ENCODE assay signal across 9 cellular contexts in the genomic region with DNA sequence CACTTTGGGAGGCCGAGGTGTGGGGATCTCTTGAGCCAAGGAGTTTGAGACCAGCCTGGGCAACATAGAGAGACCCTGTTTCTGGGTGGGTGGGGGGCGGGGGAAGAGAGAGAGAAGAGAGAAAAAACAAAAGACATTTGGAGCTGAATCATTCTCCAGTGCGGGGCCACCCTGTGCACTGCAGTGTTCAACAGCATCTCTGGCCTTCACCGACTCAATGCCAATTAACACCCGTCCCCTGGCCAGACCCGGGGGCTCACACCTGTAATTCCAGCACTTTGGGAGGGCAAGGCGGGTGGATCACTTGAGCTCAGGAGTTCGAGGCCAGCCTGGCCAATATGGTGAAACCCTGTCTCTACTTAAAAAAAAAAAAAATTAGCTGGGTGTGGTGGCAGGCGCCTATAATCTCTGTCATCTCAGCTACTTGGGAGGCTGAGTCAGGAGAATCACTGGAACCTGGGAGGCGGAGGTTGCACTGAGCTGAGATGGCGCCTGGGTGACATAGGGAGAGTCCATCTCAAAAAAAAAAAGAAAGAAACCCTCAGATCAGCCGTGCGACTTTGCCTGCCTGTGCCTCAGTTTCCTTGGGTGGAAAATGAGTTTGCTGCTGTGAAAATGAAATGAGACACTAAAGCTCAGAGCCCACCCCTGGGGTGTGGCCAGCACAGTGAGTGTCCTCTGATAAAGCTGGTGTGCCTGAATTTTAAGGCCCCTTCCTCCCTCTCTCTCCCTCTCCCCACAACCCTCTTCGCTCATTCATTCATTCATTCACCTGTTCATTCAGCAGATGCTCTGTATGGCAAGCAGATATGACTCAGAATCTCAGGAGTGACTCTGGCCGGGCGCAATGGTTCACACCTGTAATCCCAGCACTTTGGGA. TPM values are rescaled to one million over a fixed set of nuclear protein-coding genes. Genes with fewer than 3 reads are reported as not detected.
A peak's percentile ranks its signal among the peaks of the same experiment; 100 is the strongest.
DNase-seq lines count a peak whose midpoint lies in the region; ATAC-seq and TF ChIP-seq lines count a peak whose summit lies in the region.
"Had no signal": no experiment of that assay in that cellular context is flagged by ENCODE, and none has a peak within 500 bp of the region (broad histone marks: within the 10 kb centered on the region; RNA-seq: fewer than 3 reads in every experiment).

No MANE protein-coding gene starts in this region.

- no peak for TF ChIP-seq POLR2A in HCT116 (IDR thresholded peaks at IDR 0.05; ENCODE audit: borderline replicate concordance, extremely low read depth, insufficient read depth, insufficient read length)
- TF ChIP-seq POLR2A in Peyer's patch (IDR thresholded peaks at IDR 0.05): no peak

- 0 out of 2 replicates have a peak, but pooled peaks cover 5% of the 10 kb centered on the region for H4K20me1 ChIP-seq in HCT116 (ENCODE audit: insufficient read depth)

- peak overlapping the region; percentile 66 for H3K4me2 ChIP-seq in HCT116 (ENCODE audit: low read length)

- peak overlapping the region; percentile 100 for H3K27ac Mint-ChIP-seq in central memory CD8-positive, alpha-beta T cell (ENCODE audit: low read depth)

- CTCF ChIA-PET in HCT116 (lab: Charles Lee): interaction anchor here (1.2 to 2.0 kb wide), 3 partner anchors 8 to 52 kb away, joined by 4 to 6 read pairs (median 5); no protein-coding TSS in a partner anchor

- intact Hi-C loops in HCT116 (cut with micrococcal nuclease) (no loop called here), posterior vena cava (cut with DNase I) (no loop called here)

- H3K4me3 Mint-ChIP-seq in central memory CD8-positive, alpha-beta T cell: peak overlapping the region; percentile 99

- H3K4me3 ChIP-seq in HCT116 (replicated peaks in 1 of 2; ENCODE audit: low read depth in 1 of 2, low read length in 2 of 2): peak overlapping the region; percentile 5 to 31; a peak in 1 of 4 replicates
- no peak overlapping the region for H3K4me3 ChIP-seq in Peyer's patch

- H3K36me3 Mint-ChIP-seq in central memory CD8-positive, alpha-beta T cell (ENCODE audit: insufficient read depth): peaks cover 62% of the 10 kb centered on the region

- no peaks in the 10 kb centered on the region for H3K9me2 ChIP-seq in HCT116 (ENCODE audit: insufficient read depth)

- no peaks in the 10 kb centered on the region for H3K9me3 ChIP-seq in HCT116 (ENCODE audit: control insufficient read depth in 1 of 2, insufficient read depth in 1 of 2, low read depth in 1 of 2, low read length in 2 of 2)
- H3K9me3 ChIP-seq in Peyer's patch: no peaks in the 10 kb centered on the region

- H3K9me3 Mint-ChIP-seq in central memory CD8-positive, alpha-beta T cell: no peaks in the 10 kb centered on the region

- no peak overlapping the region for H3K27ac ChIP-seq in HCT116 (ENCODE audit: low read depth, low read length)
- peak overlapping the region in 3 of 4 donors; percentile 46 to 96 (median 87) for H3K27ac ChIP-seq in Peyer's patch

- TF ChIP-seq CTCF in HCT116 (IDR thresholded peaks at IDR 0.05 in 2 of 3, conservative IDR thresholded peaks at IDR 0.05 in 1 of 3; ENCODE audit: borderline replicate concordance in 1 of 3, insufficient read depth in 1 of 3, low read depth in 2 of 3, low read length in 2 of 3) (no peak), Peyer's patch (IDR thresholded peaks at IDR 0.05) (no peak)

- BruUV-seq in HCT116 (replicated peaks; lab: Mats Ljungman, UMichigan): no TSS peak

- RAD21 ChIA-PET in HCT116 (lab: Charles Lee; ENCODE audit: low non-redundant PET in 1 of 2, low total read pairs in 2 of 2, uncharacterized antibody in 2 of 2, unreplicated experiment in 2 of 2): no interaction called here

- POLR2A ChIA-PET in HCT116 (lab: Charles Lee): interaction anchor here (0.6 to 4.3 kb wide), 6 partner anchors 8 to 765 kb away, joined by 3 to 32 read pairs (median 3); a partner anchor contains a TSS

- peaks cover 5 to 11% of the 10 kb centered on the region in 2 experiments; a peak in 2 of 4 replicates for H3K36me3 ChIP-seq in HCT116 (ENCODE audit: control insufficient read depth in 1 of 2, insufficient read depth in 2 of 2, low read length in 2 of 2)
- H3K36me3 ChIP-seq in Peyer's patch: peaks cover 0 to 10% (median 0%) of the 10 kb centered on the region in 3 donors

- peaks cover 15% of the 10 kb centered on the region for H3K79me2 ChIP-seq in HCT116 (ENCODE audit: insufficient read depth, low read length)

- TF ChIP-seq RAD21 in HCT116 (IDR thresholded peaks at IDR 0.05; ENCODE audit: low read depth): no peak

- peaks cover 6% of the 10 kb centered on the region for H3K27me3 Mint-ChIP-seq in central memory CD8-positive, alpha-beta T cell

- peaks cover 49% of the 10 kb centered on the region for H3K4me1 Mint-ChIP-seq in central memory CD8-positive, alpha-beta T cell

- peaks cover 7 to 29% of the 10 kb centered on the region in 2 experiments; a peak in 3 of 4 replicates for H3K4me1 ChIP-seq in HCT116 (ENCODE audit: control insufficient read depth in 1 of 2, insufficient read depth in 2 of 2, low read length in 2 of 2)
- H3K4me1 ChIP-seq in Peyer's patch: peaks cover 0 to 22% (median 6%) of the 10 kb centered on the region in 4 donors

- DNase-seq in HCT116 (ENCODE audit: low read depth, low spot score) (no peak), Peyer's patch (no peak), posterior vena cava (ENCODE audit: low spot score) (peak; percentile 83), NCI-H1048 (lab: John Stamatoyannopoulos, UW) (no peak)
- DNase-seq in central memory CD8-positive, alpha-beta T cell (ENCODE audit: low spot score in 2 of 2): no peak
- DNase-seq: hippocampal formation had no signal

- ATAC-seq in HCT116 (peak; percentile 7; the same call in 1 of the 2 replicates), GM21423 (IDR thresholded peaks at IDR 0.05; ENCODE audit: unreplicated experiment) (no peak), HG03354 (IDR thresholded peaks at IDR 0.05; ENCODE audit: poor library complexity, severe bottlenecking, unreplicated experiment) (no peak), GM18517 (IDR thresholded peaks at IDR 0.05; ENCODE audit: unreplicated experiment) (no peak)
- no peak for ATAC-seq in central memory CD8-positive, alpha-beta T cell (replicated peaks; ENCODE audit: extremely low read depth, poor library complexity, severe bottlenecking)

- H2AFZ ChIP-seq in HCT116 (ENCODE audit: low read depth, low read length, poor library complexity, severe bottlenecking): no peak overlapping the region

- peak overlapping the region; percentile 32 for H3K9ac ChIP-seq in HCT116 (ENCODE audit: low read length)

- H3K27me3 ChIP-seq in HCT116 (ENCODE audit: insufficient read depth, low read length) (no peaks in the 10 kb centered on the region), Peyer's patch (no peaks in the 10 kb centered on the region)

TF ChIP-seq in HCT116, 20 proteins besides CTCF, POLR2A, EP300 and RAD21:
- TF ChIP-seq CEBPB (IDR thresholded peaks at IDR 0.05; ENCODE audit: low read depth) (no peak), EZH2 (IDR thresholded peaks at IDR 0.05) (no peak), CBX3 (IDR thresholded peaks at IDR 0.05; ENCODE audit: low read depth) (no peak), ZFX (IDR thresholded peaks at IDR 0.05) (no peak), JUND (IDR thresholded peaks at IDR 0.05) (no peak), ELF1 (IDR thresholded peaks at IDR 0.05; ENCODE audit: borderline replicate concordance, low read depth) (no peak), EZH2phosphoT487 (IDR thresholded peaks at IDR 0.05; ENCODE audit: borderline replicate concordance) (no peak), YY1 (IDR thresholded peaks at IDR 0.05; ENCODE audit: extremely low read depth, insufficient replicate concordance, low read depth, low read length) (no peak)
- TF ChIP-seq, protein P1, sequence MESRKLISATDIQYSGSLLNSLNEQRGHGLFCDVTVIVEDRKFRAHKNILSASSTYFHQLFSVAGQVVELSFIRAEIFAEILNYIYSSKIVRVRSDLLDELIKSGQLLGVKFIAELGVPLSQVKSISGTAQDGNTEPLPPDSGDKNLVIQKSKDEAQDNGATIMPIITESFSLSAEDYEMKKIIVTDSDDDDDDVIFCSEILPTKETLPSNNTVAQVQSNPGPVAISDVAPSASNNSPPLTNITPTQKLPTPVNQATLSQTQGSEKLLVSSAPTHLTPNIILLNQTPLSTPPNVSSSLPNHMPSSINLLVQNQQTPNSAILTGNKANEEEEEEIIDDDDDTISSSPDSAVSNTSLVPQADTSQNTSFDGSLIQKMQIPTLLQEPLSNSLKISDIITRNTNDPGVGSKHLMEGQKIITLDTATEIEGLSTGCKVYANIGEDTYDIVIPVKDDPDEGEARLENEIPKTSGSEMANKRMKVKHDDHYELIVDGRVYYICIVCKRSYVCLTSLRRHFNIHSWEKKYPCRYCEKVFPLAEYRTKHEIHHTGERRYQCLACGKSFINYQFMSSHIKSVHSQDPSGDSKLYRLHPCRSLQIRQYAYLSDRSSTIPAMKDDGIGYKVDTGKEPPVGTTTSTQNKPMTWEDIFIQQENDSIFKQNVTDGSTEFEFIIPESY (IDR thresholded peaks at IDR 0.05; ENCODE audit: extremely low read depth, insufficient replicate concordance, low read length): no peak

RNA-seq across cellular contexts. Expression of a gene that starts 6.4 kb away (rescaled TPM):
- total RNA-seq in HCT116 (2021; ENCODE audit: unreplicated experiment) (39.4 TPM), Peyer's patch (100 to 1,000 TPM in 1 of 4 donors, 10 to 100 TPM in 3; 12.1 to 129 (median 37.2) TPM), posterior vena cava (100 to 1,000 TPM in 1 of 2 donors, 10 to 100 TPM in 1; 97.8 to 208 TPM)
- 37.7 and 54.7 TPM in 2 replicates for polyA plus RNA-seq in HCT116 (2012)

Comparison
In these comparisons a context has a peak if more than half of its experiments do, and no peak if none do; other contexts are left out.
1. H3K4me3 ChIP-seq: peak in HCT116 (2 of 2); none in Peyer's patch (0 of 4).